Comparison of ENCODE assay signal across 16 cellular contexts in the genomic region with DNA sequence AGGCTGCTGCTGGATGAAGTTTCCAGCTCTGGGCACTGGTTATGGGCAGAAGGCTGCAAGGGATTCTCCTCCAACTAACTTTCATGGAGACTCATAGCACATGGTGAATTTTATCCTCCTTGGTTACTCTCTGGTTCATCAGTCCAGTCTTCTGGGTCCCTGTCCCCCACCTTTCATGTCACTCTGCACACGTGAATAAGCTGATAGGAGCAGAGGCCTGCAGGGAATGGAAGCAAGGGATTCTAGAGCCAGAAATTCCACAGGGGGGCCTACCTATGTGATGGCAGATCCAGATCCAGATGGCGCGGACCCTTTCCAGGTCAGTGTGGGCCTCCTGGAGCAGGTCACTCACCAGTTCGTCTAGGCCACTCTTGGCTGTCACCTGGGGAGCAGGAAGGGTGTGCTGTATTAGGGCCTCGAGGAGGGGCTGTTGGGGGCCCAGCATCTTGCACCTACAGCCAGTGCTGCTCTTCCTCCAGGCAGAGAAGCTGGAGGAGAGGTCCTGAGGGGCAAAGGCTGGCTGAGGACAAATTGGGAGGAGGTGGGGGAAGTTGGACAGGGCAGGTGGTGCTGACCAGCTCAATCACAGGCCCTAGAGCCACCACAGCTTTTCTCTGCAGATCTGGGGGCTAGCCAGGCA. TPM values are rescaled to one million over a fixed set of nuclear protein-coding genes. Genes with fewer than 3 reads are reported as not detected.
A peak's percentile ranks its signal among the peaks of the same experiment; 100 is the strongest.
DNase-seq lines count a peak whose midpoint lies in the region; ATAC-seq and TF ChIP-seq lines count a peak whose summit lies in the region.
"Had no signal": no experiment of that assay in that cellular context is flagged by ENCODE, and none has a peak within 500 bp of the region (broad histone marks: within the 10 kb centered on the region; RNA-seq: fewer than 3 reads in every experiment).

No MANE protein-coding gene starts in this region.

- H3K4me3 ChIP-seq in heart right ventricle (no peak overlapping the region), endodermal cell (ENCODE audit: low read length) (no peak overlapping the region)

- H3K4me1 ChIP-seq in heart right ventricle (peaks cover 0 to 11% (median 0%) of the 10 kb centered on the region in 9 donors), endodermal cell (ENCODE audit: control insufficient read depth, insufficient read depth, low read length) (no peaks in the 10 kb centered on the region)

- no peak overlapping the region for H3K9ac ChIP-seq in endodermal cell (ENCODE audit: extremely low read depth, low read length, poor library complexity, severe bottlenecking)

- no peak for ATAC-seq in heart right ventricle
- no peak for ATAC-seq in HG03469 (IDR thresholded peaks at IDR 0.05; ENCODE audit: unreplicated experiment)
- ATAC-seq in sciatic nerve = no peak
- ATAC-seq: CD8-positive, alpha-beta T cell had no signal

- no peaks in the 10 kb centered on the region for H3K27me3 ChIP-seq in heart right ventricle
- no peaks in the 10 kb centered on the region for H3K27me3 ChIP-seq in endodermal cell (ENCODE audit: control insufficient read depth, insufficient read depth, low read length, poor library complexity, severe bottlenecking)

- H3K27ac Mint-ChIP-seq in endodermal cell (no peak overlapping the region), osteocyte (ENCODE audit: unreplicated experiment) (no peak overlapping the region)
- H3K27ac Mint-ChIP-seq: CD8-positive, alpha-beta T cell; IgD-negative memory B cell had no signal

- H3K4me3 Mint-ChIP-seq in endodermal cell = no peak overlapping the region
- no peak overlapping the region for H3K4me3 Mint-ChIP-seq in osteocyte (ENCODE audit: unreplicated experiment)
- H3K4me3 Mint-ChIP-seq: CD14-positive monocyte; CD8-positive, alpha-beta T cell; IgD-negative memory B cell had no signal

- H3K36me3 Mint-ChIP-seq in endodermal cell (ENCODE audit: low read depth) (no peaks in the 10 kb centered on the region), osteocyte (ENCODE audit: unreplicated experiment) (no peaks in the 10 kb centered on the region)
- H3K36me3 Mint-ChIP-seq: CD14-positive monocyte; CD8-positive, alpha-beta T cell; IgD-negative memory B cell had no signal

- H3K27me3 Mint-ChIP-seq in endodermal cell (ENCODE audit: insufficient read depth) = peaks cover 6% of the 10 kb centered on the region
- no peaks in the 10 kb centered on the region for H3K27me3 Mint-ChIP-seq in osteocyte (ENCODE audit: unreplicated experiment)
- H3K27me3 Mint-ChIP-seq: IgD-negative memory B cell had no signal

- no peaks in the 10 kb centered on the region for H3K9me3 ChIP-seq in heart right ventricle
- H3K9me3 ChIP-seq in endodermal cell (ENCODE audit: control insufficient read depth, low read length) = no peaks in the 10 kb centered on the region

- H3K27ac ChIP-seq in heart right ventricle (no peak overlapping the region), endodermal cell (ENCODE audit: low read depth, low read length) (no peak overlapping the region)
- H3K27ac ChIP-seq: 22Rv1 had no signal

- DNase-seq in cardiac septum (ENCODE audit: low spot score) (peak; percentile 36), heart right ventricle (no peak), endodermal cell (peak; percentile 15), osteocyte (ENCODE audit: extremely low spot score, unreplicated experiment) (peak; percentile 67), sciatic nerve (ENCODE audit: low spot score) (no peak)
- DNase-seq in activated effector memory CD4-positive, alpha-beta T cell treated with Interleukin-2 at 50 U/mL for 16 hours = no peak
- DNase-seq: COR-L47, DND-41, GDM1 had no signal

- no peak for TF ChIP-seq CTCF in heart right ventricle (IDR thresholded peaks at IDR 0.05)
- no peak for TF ChIP-seq CTCF in endodermal cell (conservative IDR thresholded peaks at IDR 0.05)
- TF ChIP-seq CTCF in osteocyte (IDR thresholded peaks at IDR 0.05) = no peak

- H3K36me3 ChIP-seq in heart right ventricle (peaks cover 0 to 4% (median 0%) of the 10 kb centered on the region in 9 donors), endodermal cell (ENCODE audit: control insufficient read depth, insufficient read depth, low read length) (no peaks in the 10 kb centered on the region)

- H3K9me3 Mint-ChIP-seq in endodermal cell = no peaks in the 10 kb centered on the region
- H3K9me3 Mint-ChIP-seq in osteocyte (ENCODE audit: unreplicated experiment) = no peaks in the 10 kb centered on the region
- H3K9me3 Mint-ChIP-seq: CD8-positive, alpha-beta T cell had no signal

- intact Hi-C loops in cardiac septum (cut with DNase I) (no loop called here), heart right ventricle (cut with DNase I) (no loop called here), sciatic nerve (cut with DNase I) (no loop called here)

- WGBS in heart right ventricle, 2 donors = 82 to 87% methylated on average over 5 of the region's 5 CpGs
- 87 to 96% methylated on average over 5 of the region's 5 CpGs for WGBS in endodermal cell (ENCODE audit: insufficient coverage in 1 of 2, insufficient read length in 1 of 2), 2 experiments

- no peaks in the 10 kb centered on the region for H3K4me1 Mint-ChIP-seq in endodermal cell
- no peaks in the 10 kb centered on the region for H3K4me1 Mint-ChIP-seq in osteocyte (ENCODE audit: unreplicated experiment)

RNA-seq across cellular contexts. Expression of a gene that starts 30.2 kb away (rescaled TPM):
- 3.9 TPM for total RNA-seq in cardiac septum
- total RNA-seq in heart right ventricle = 10 to 100 TPM in 5 of 10 donors, 1 to 10 TPM in 5; 3.8 to 24.3 (median 10.5) TPM
- polyA plus RNA-seq in heart right ventricle = 1 to 10 TPM in 1 of 2 donors, under 1 TPM in 1; 0.46 to 3.4 TPM
- not detected for total RNA-seq in endodermal cell
- 0.14 TPM for polyA plus RNA-seq in endodermal cell (2013, experiment 1 of 2)
- polyA plus RNA-seq in endodermal cell (2013, experiment 2 of 2) = not detected
- total RNA-seq in osteocyte = not detected in 2 replicates
- 3.3 TPM for total RNA-seq in sciatic nerve
- total RNA-seq: A673; CD8-positive, alpha-beta T cell; HT1080 had no signal
- polyA plus RNA-seq: IgD-negative memory B cell had no signal

Comparison
In these comparisons a context has a peak if more than half of its experiments do, and no peak if none do; other contexts are left out.
1. DNase-seq: peak in cardiac septum (single experiment), endodermal cell (single experiment) and osteocyte (single experiment); none in heart right ventricle (0 of 2), sciatic nerve (single experiment) and activated effector memory CD4-positive, alpha-beta T cell treated with Interleukin-2 at 50 U/mL for 16 hours (single experiment).